ENCODE assay signal across 11 cellular contexts in the genomic region with DNA sequence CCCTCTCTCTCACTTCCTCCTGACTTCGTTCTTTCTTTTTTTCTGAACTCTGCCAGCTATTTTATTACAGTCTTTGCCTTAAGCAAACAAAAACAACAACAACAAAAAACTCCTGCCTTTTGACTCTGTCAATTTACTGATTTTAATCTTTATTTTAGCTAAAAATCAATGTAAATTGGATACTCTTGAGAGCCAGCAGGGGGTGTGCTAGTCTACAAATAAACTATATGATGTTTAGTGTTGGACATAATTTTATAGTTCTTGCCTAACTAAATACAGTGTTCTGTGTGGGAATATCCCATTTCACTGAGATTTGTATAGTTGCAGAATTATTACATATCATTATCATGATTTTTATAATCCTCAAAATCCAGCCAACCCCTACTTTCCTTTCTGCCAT.
DNase-seq lines count a peak whose midpoint lies in the region; ATAC-seq, FAIRE-seq and TF ChIP-seq lines count a peak whose summit lies in the region.
"Had no signal": no experiment of that assay in that cellular context is flagged by ENCODE, and none has a peak within 500 bp of the region (broad histone marks: within the 10 kb centered on the region; RNA-seq: fewer than 3 reads in every experiment).

No MANE protein-coding gene starts in this region.

- no peak overlapping the region for H3K9ac ChIP-seq in SK-N-SH

- TF ChIP-seq POLR2A in thyroid gland (IDR thresholded peaks at IDR 0.05) = no peak

- peak; percentile 44 for TF ChIP-seq RAD21 in SK-N-SH (IDR thresholded peaks at IDR 0.05; ENCODE audit: low read length)

- POLR2A ChIA-PET in SK-N-SH (lab: Yijun Ruan, JAX) = no interaction called here

- CTCF ChIA-PET in SK-N-SH (lab: Yijun Ruan, JAX) = interaction anchor here (1.2 kb wide), 1 partner anchor 16 kb away, joined by 3 read pairs; no protein-coding TSS in a partner anchor

- no peak for TF ChIP-seq EP300 in SK-N-SH (IDR thresholded peaks at IDR 0.05; ENCODE audit: borderline replicate concordance in 1 of 2, low read depth in 1 of 2, low read length in 1 of 2)

- peaks cover 6 to 11% of the 10 kb centered on the region in 2 donors for H3K9me3 Mint-ChIP-seq in activated T-cell treated with anti-CD3 and anti-CD28 coated beads, Interleukin-2, amount 50 U/mL, for 72 hours

- H3K36me3 Mint-ChIP-seq in activated T-cell treated with anti-CD3 and anti-CD28 coated beads, Interleukin-2, amount 50 U/mL, for 72 hours (ENCODE audit: insufficient read depth in 2 of 2) = no peaks in the 10 kb centered on the region

- H3K4me1 ChIP-seq in SK-N-SH (ENCODE audit: control insufficient read depth in 1 of 2, insufficient read depth in 2 of 2, low read depth in 1 of 2, low read length in 1 of 2) (no peaks in the 10 kb centered on the region; a peak in 1 of 4 replicates), RWPE2 (ENCODE audit: insufficient read depth, poor library complexity, severe bottlenecking) (no peaks in the 10 kb centered on the region), thyroid gland (no peaks in the 10 kb centered on the region)
- H3K4me1 ChIP-seq: left ventricle myocardium inferior had no signal

- intact Hi-C loops in thyroid gland (cut with DNase I) = no loop called here

- H3K27me3 Mint-ChIP-seq in activated T-cell treated with anti-CD3 and anti-CD28 coated beads, Interleukin-2, amount 50 U/mL, for 72 hours (ENCODE audit: low read depth) = no peaks in the 10 kb centered on the region

- H3K27ac ChIP-seq in SK-N-SH (ENCODE audit: low read depth in 2 of 2, low read length in 1 of 2) = no peak overlapping the region
- H3K27ac ChIP-seq in RWPE2 (ENCODE audit: poor library complexity, severe bottlenecking) = no peak overlapping the region
- H3K27ac ChIP-seq in thyroid gland = no peak overlapping the region
- H3K27ac ChIP-seq: left ventricle myocardium inferior had no signal

- no peaks in the 10 kb centered on the region for H3K79me2 ChIP-seq in SK-N-SH (ENCODE audit: insufficient read depth)

- H3K4me3 Mint-ChIP-seq in activated T-cell treated with anti-CD3 and anti-CD28 coated beads, Interleukin-2, amount 50 U/mL, for 72 hours = no peak overlapping the region

- H3K4me3 ChIP-seq in SK-N-SH (ENCODE audit: low read depth in 2 of 2, low read length in 1 of 2) = 0 out of 4 replicates have a peak overlapping the region, but pooled peaks of 1 of the 2 experiments have one; percentile 19
- no peak overlapping the region for H3K4me3 ChIP-seq in RWPE2 (ENCODE audit: severe bottlenecking)
- H3K4me3 ChIP-seq in thyroid gland (replicated peaks in 1 of 3) = no peak overlapping the region
- H3K4me3 ChIP-seq: left ventricle myocardium inferior had no signal

- peak; percentile 55 for TF ChIP-seq CTCF in SK-N-SH (IDR thresholded peaks at IDR 0.05)
- TF ChIP-seq CTCF in RWPE2 (IDR thresholded peaks at IDR 0.05; ENCODE audit: poor library complexity, severe bottlenecking) = peak; percentile 36
- peak in 4 of 6 experiments; percentile 9 to 62 (median 56) for TF ChIP-seq CTCF in thyroid gland (IDR thresholded peaks at IDR 0.05)

- no peaks in the 10 kb centered on the region for H3F3A ChIP-seq in SK-N-SH (replicated peaks; ENCODE audit: insufficient read depth)

- H2AFZ ChIP-seq in SK-N-SH (ENCODE audit: low read depth) = no peak overlapping the region

- no peak for FAIRE-seq in RCC 7860 (lab: Jason Lieb, UNC)

- no peak overlapping the region for H3K27ac Mint-ChIP-seq in activated T-cell treated with anti-CD3 and anti-CD28 coated beads, Interleukin-2, amount 50 U/mL, for 72 hours

- DNase-seq in SK-N-SH (peak; percentile 1), RWPE2 (ENCODE audit: low spot score) (no peak), globus pallidus (ENCODE audit: low spot score) (peak; percentile 2), thyroid gland (no peak), RCC 7860 (ENCODE audit: low spot score) (no peak)
- no peak for DNase-seq in stimulated activated CD4-positive, alpha-beta T cell treated with anti-CD3 and anti-CD28 coated beads, Interleukin-1b, Interleukin-23, amount 100 ng/mL, for 48 hours
- no peak for DNase-seq in activated T-cell treated with anti-CD3 and anti-CD28 coated beads, Interleukin-2, amount 50 U/mL, for 72 hours
- DNase-seq: amygdala, left ventricle myocardium inferior, NCI-H2107 had no signal

- ATAC-seq in SK-N-SH treated with all-trans-retinoic acid at 6 μM for 48 hours (no peak), RWPE2 (ENCODE audit: low read depth) (no peak)
- no peak for ATAC-seq in activated T-cell treated with anti-CD3 and anti-CD28 coated beads, Interleukin-2, amount 50 U/mL, for 72 hours (replicated peaks in 1 of 2)

- no peaks in the 10 kb centered on the region for H3K4me1 Mint-ChIP-seq in activated T-cell treated with anti-CD3 and anti-CD28 coated beads, Interleukin-2, amount 50 U/mL, for 72 hours (ENCODE audit: low read depth)

- H4K20me1 ChIP-seq in SK-N-SH (ENCODE audit: insufficient read depth) = no peaks in the 10 kb centered on the region

- H3K9me2 ChIP-seq in SK-N-SH = no peaks in the 10 kb centered on the region

- no peaks in the 10 kb centered on the region for H3K36me3 ChIP-seq in SK-N-SH (replicated peaks in 1 of 2; ENCODE audit: control insufficient read depth in 1 of 2, insufficient read depth in 2 of 2, low read length in 1 of 2)
- no peaks in the 10 kb centered on the region for H3K36me3 ChIP-seq in RWPE2 (ENCODE audit: low read depth)
- no peaks in the 10 kb centered on the region for H3K36me3 ChIP-seq in thyroid gland
- H3K36me3 ChIP-seq: left ventricle myocardium inferior had no signal

- WGBS in SK-N-SH (ENCODE audit: low lambda C conversion rate) = 0% methylated on average over 1 of the region's 1 CpG
- WGBS in thyroid gland, 2 donors = 66 to 67% methylated on average over 1 of the region's 1 CpG

- H3K4me2 ChIP-seq in SK-N-SH = no peak overlapping the region

- H3K9me3 ChIP-seq in SK-N-SH (no peaks in the 10 kb centered on the region), RWPE2 (ENCODE audit: severe bottlenecking) (no peaks in the 10 kb centered on the region), thyroid gland (no peaks in the 10 kb centered on the region)

- H3K27me3 ChIP-seq in SK-N-SH (ENCODE audit: insufficient read depth) = no peaks in the 10 kb centered on the region
- H3K27me3 ChIP-seq in RWPE2 (ENCODE audit: insufficient read depth, poor library complexity, severe bottlenecking) = no peaks in the 10 kb centered on the region
- no peaks in the 10 kb centered on the region for H3K27me3 ChIP-seq in thyroid gland

TF ChIP-seq in SK-N-SH, 30 proteins besides CTCF, POLR2A, EP300 and RAD21 (continues in another document):
- TF ChIP-seq TCF12 (IDR thresholded peaks at IDR 0.05) (no peak), TEAD4 (IDR thresholded peaks at IDR 0.05; ENCODE audit: borderline replicate concordance, insufficient read depth) (no peak), FOXM1 (IDR thresholded peaks at IDR 0.05; ENCODE audit: low read depth) (no peak), POLR2AphosphoS5 (IDR thresholded peaks at IDR 0.05; ENCODE audit: low read depth, low read length) (no peak), GABPA (IDR thresholded peaks at IDR 0.05; ENCODE audit: low read depth) (no peak)
- TF ChIP-seq, protein P1, sequence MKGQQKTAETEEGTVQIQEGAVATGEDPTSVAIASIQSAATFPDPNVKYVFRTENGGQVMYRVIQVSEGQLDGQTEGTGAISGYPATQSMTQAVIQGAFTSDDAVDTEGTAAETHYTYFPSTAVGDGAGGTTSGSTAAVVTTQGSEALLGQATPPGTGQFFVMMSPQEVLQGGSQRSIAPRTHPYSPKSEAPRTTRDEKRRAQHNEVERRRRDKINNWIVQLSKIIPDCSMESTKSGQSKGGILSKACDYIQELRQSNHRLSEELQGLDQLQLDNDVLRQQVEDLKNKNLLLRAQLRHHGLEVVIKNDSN (IDR thresholded peaks at IDR 0.05; ENCODE audit: borderline replicate concordance, low read depth) = no peak
- TF ChIP-seq, protein P2, sequence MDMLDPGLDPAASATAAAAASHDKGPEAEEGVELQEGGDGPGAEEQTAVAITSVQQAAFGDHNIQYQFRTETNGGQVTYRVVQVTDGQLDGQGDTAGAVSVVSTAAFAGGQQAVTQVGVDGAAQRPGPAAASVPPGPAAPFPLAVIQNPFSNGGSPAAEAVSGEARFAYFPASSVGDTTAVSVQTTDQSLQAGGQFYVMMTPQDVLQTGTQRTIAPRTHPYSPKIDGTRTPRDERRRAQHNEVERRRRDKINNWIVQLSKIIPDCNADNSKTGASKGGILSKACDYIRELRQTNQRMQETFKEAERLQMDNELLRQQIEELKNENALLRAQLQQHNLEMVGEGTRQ (IDR thresholded peaks at IDR 0.05; ENCODE audit: borderline replicate concordance, low read depth, low read length) = no peak

TF ChIP-seq in SK-N-SH treated with all-trans-retinoic acid at 6 μM for 48 hours, 23 proteins besides CTCF, POLR2A, EP300 and RAD21 (continues in another document):
- TF ChIP-seq TCF4 (CRISPR knock-in tag; IDR thresholded peaks at IDR 0.05; ENCODE audit: borderline replicate concordance) = no peak
- no peak for TF ChIP-seq SNAI2 (CRISPR knock-in tag; IDR thresholded peaks at IDR 0.05)
- no peak for TF ChIP-seq PPARA (CRISPR knock-in tag; IDR thresholded peaks at IDR 0.05; ENCODE audit: borderline replicate concordance)
- TF ChIP-seq BACH2 (CRISPR knock-in tag; IDR thresholded peaks at IDR 0.05; ENCODE audit: borderline replicate concordance) = no peak
- TF ChIP-seq, protein P3, sequence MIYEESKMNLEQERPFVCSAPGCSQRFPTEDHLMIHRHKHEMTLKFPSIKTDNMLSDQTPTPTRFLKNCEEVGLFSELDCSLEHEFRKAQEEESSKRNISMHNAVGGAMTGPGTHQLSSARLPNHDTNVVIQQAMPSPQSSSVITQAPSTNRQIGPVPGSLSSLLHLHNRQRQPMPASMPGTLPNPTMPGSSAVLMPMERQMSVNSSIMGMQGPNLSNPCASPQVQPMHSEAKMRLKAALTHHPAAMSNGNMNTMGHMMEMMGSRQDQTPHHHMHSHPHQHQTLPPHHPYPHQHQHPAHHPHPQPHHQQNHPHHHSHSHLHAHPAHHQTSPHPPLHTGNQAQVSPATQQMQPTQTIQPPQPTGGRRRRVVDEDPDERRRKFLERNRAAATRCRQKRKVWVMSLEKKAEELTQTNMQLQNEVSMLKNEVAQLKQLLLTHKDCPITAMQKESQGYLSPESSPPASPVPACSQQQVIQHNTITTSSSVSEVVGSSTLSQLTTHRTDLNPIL (CRISPR knock-in tag; IDR thresholded peaks at IDR 0.05; ENCODE audit: low read depth) = no peak
- TF ChIP-seq ZNF70 (CRISPR knock-in tag; IDR thresholded peaks at IDR 0.05) = no peak
- TF ChIP-seq, protein P4, sequence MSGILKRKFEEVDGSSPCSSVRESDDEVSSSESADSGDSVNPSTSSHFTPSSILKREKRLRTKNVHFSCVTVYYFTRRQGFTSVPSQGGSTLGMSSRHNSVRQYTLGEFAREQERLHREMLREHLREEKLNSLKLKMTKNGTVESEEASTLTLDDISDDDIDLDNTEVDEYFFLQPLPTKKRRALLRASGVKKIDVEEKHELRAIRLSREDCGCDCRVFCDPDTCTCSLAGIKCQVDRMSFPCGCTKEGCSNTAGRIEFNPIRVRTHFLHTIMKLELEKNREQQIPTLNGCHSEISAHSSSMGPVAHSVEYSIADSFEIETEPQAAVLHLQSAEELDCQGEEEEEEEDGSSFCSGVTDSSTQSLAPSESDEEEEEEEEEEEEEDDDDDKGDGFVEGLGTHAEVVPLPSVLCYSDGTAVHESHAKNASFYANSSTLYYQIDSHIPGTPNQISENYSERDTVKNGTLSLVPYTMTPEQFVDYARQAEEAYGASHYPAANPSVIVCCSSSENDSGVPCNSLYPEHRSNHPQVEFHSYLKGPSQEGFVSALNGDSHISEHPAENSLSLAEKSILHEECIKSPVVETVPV (CRISPR knock-in tag; IDR thresholded peaks at IDR 0.05) = no peak

Comparison
In these comparisons a context has a peak if more than half of its experiments do, and no peak if none do; other contexts are left out.
1. DNase-seq: peak in SK-N-SH (single experiment) and globus pallidus (single experiment); none in RWPE2 (single experiment), thyroid gland (0 of 2), stimulated activated CD4-positive, alpha-beta T cell treated with anti-CD3 and anti-CD28 coated beads, Interleukin-1b, Interleukin-23, amount 100 ng/mL, for 48 hours (single experiment), RCC 7860 (single experiment) and activated T-cell treated with anti-CD3 and anti-CD28 coated beads, Interleukin-2, amount 50 U/mL, for 72 hours (0 of 2).
2. Peak in every context shown above with its lines, with median percentiles within 50 percentile points of each other: CTCF ChIP-seq.